ENCODE assay signal across 1 cellular context in the genomic region with DNA sequence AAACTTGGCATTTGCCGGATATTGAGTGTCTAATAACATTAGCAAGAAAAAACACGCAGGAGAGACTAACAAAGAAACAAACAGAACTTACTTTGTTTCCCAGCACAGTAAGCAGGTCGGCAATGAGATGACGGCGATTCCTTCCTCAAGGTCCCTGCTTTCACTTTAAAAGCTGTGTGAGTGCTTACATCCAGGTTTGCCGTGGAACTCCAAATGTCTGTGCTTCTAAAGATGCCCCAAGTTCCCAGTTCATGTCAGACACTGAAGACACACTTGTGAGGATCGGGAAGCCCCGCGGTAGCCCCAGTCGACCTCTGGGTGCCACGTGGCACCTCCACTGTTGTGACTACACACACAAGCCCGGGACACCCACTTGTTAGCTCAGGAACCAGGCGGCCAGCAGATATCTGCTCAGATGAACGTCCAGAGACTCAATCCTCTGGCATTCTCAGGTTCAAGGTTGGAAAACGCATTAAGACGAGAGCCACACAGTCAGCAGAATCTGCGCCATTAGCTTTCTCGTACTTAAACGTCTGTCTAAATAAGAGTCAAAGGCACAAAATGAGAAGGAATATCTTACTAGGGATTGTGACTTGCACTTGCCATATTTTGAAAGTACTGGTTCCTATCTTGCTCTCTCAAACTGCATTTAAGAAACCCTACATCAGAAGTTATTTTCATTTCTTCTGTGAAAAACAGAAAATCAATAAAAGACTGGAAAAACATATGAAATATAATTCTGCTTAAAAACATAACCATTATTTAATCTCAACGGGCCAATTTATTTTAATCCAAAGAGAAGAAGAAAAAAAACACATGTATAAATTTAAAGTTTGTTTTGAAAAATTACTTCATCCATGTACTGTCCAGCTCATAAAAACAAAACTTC.
TF ChIP-seq lines count a peak whose summit lies in the region.

No MANE protein-coding gene starts in this region.

TF ChIP-seq in A549, 52 proteins besides CTCF, POLR2A, EP300 and RAD21 (continued from another document):
- TF ChIP-seq, protein P1, sequence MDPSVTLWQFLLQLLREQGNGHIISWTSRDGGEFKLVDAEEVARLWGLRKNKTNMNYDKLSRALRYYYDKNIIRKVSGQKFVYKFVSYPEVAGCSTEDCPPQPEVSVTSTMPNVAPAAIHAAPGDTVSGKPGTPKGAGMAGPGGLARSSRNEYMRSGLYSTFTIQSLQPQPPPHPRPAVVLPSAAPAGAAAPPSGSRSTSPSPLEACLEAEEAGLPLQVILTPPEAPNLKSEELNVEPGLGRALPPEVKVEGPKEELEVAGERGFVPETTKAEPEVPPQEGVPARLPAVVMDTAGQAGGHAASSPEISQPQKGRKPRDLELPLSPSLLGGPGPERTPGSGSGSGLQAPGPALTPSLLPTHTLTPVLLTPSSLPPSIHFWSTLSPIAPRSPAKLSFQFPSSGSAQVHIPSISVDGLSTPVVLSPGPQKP (IDR thresholded peaks at IDR 0.05; ENCODE audit: low read depth, low read length): no peak
- TF ChIP-seq RCOR1 (IDR thresholded peaks at IDR 0.05; ENCODE audit: low read depth, low read length): no peak
